Comparison of ENCODE assay signal across 19 cellular contexts in genomic region chr11:3139481-3140290, GRCh38.
"Had no signal": no experiment of that assay in that cellular context is flagged by ENCODE, and none has a peak within 500 bp of the region (broad histone marks: within the 10 kb centered on the region; RNA-seq: fewer than 3 reads in every experiment).

No MANE protein-coding gene starts in this region.

- H3K4me3 Mint-ChIP-seq: central memory CD8-positive, alpha-beta T cell; dendritic cell treated with granulocyte-macrophage colony-stimulating factor and Interleukin-4, amounts not matched to agents 40 ng/mL and 50 ng/mL, for 4 days; nephron progenitor cell; T-helper 1 cell treated with Interleukin-12 subunit alpha and Interleukin-12 subunit beta and Interleukin-4 antibody, amounts not matched to agents 30 μg/mL and 1 μg/mL, for 36 hours; type B pancreatic cell had no signal

- H3K36me3 Mint-ChIP-seq: type B pancreatic cell had no signal

- H3K4me1 ChIP-seq: body of pancreas had no signal

- H3K4me3 ChIP-seq: body of pancreas, ovary, SK-N-MC, smooth muscle cell had no signal

- H3K27me3 Mint-ChIP-seq: central memory CD8-positive, alpha-beta T cell; dendritic cell treated with granulocyte-macrophage colony-stimulating factor and Interleukin-4, amounts not matched to agents 40 ng/mL and 50 ng/mL, for 4 days; type B pancreatic cell had no signal

- H3K27me3 ChIP-seq: body of pancreas, ovary had no signal

- H3K27ac Mint-ChIP-seq: dendritic cell treated with granulocyte-macrophage colony-stimulating factor and Interleukin-4, amounts not matched to agents 40 ng/mL and 50 ng/mL, for 4 days; nephron progenitor cell; T-helper 1 cell treated with Interleukin-12 subunit alpha and Interleukin-12 subunit beta and Interleukin-4 antibody, amounts not matched to agents 30 μg/mL and 1 μg/mL, for 36 hours; type B pancreatic cell had no signal

- H3K9me3 Mint-ChIP-seq: central memory CD8-positive, alpha-beta T cell; dendritic cell treated with granulocyte-macrophage colony-stimulating factor and Interleukin-4, amounts not matched to agents 40 ng/mL and 50 ng/mL, for 4 days; nephron progenitor cell; T-helper 1 cell treated with Interleukin-12 subunit alpha and Interleukin-12 subunit beta and Interleukin-4 antibody, amounts not matched to agents 30 μg/mL and 1 μg/mL, for 36 hours; type B pancreatic cell had no signal

- ATAC-seq: body of pancreas had no signal

- H3K9me3 ChIP-seq: body of pancreas, ovary had no signal

- DNase-seq: activated CD4-positive, alpha-beta T cell treated with anti-CD3 and anti-CD28 coated beads, Interleukin-2, amount 50 U/mL, for 4 hours; activated CD4-positive, CD25-positive, alpha-beta regulatory T cell; activated naive CD4-positive, alpha-beta T cell treated with anti-CD3 and anti-CD28 coated beads, Interleukin-2, amount 50 U/mL, for 16 hours; activated T-cell treated with anti-CD3 and anti-CD28 coated beads, Interleukin-2, amount 50 U/mL, for 1 hour; body of pancreas; erythroblast; hippocampal formation; mammary epithelial cell; nephron progenitor cell; ovary; retina; stimulated activated CD4-positive, alpha-beta T cell treated with anti-CD3 and anti-CD28 coated beads, Interleukin-2, amount 100 ng/mL, for 24 hours; stimulated activated naive CD4-positive, alpha-beta T cell treated with Interleukin-2 at 50 U/mL for 16 hours had no signal

- H3K4me2 ChIP-seq: smooth muscle cell had no signal

- H3K36me3 ChIP-seq: ovary had no signal

- H3K27ac ChIP-seq: body of pancreas, SK-N-MC had no signal
